ENCODE assay signal across 20 cellular contexts in the genomic region with DNA sequence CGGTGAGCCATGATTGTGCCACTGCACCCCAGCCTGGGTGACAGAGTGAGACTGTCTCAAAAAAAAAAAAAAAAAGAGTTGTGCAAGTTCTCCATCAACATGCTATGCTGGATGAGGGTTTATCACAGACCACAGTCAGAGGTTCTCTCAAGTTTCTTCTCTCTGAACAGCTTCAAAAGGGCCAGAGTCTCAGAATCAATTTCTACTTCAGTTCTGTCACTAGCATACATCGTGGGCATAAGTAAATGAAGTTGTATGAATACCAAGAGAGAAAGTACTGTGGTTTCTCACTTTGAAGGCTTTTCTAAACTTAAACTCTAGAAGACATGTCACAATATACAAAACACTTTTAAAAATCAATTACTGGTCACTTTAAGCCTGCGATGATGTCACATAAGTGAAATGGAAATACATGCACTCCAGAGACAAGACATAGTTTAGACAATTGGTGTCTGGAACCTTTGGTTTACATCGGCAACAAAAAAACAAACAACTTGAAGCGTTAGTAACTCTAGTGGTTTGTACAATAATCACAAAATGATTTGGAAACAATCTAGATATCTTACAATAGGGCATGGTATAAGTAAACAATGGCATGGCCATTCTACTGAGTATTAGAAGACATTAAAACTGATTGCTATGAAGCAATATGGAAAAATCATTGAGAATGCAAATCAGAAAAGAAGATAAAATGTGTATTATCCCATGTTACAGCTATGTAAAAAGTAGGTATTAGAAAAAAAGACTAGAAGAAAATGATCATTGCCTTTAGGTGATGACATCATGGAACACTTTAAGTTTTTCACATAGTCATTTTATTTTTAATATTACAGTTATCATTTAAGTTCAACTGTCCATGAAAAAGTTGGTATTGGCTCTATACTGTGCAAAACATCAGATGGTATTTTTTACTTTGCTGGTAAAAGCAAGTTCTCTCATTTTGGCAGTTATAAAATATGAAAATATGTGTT.
A peak's percentile ranks its signal among the peaks of the same experiment; 100 is the strongest.
DNase-seq lines count a peak whose midpoint lies in the region; ATAC-seq and TF ChIP-seq lines count a peak whose summit lies in the region.
"Had no signal": no experiment of that assay in that cellular context is flagged by ENCODE, and none has a peak within 500 bp of the region (broad histone marks: within the 10 kb centered on the region; RNA-seq: fewer than 3 reads in every experiment).

No MANE protein-coding gene starts in this region.

- H3K9me3 Mint-ChIP-seq in stimulated activated memory B cell treated with anti-CD40 and anti-IgM and Interleukin-4, amounts not matched to agents 10 μg/mL and 1 μg/mL and 100 μg/mL, for 72 hours = no peaks in the 10 kb centered on the region
- H3K9me3 Mint-ChIP-seq: activated CD4-positive, alpha-beta T cell treated with anti-CD3 and anti-CD28 coated beads, Interleukin-2, amount 10 ng/mL, durations not matched to agents 7 days and 5 days; activated T-cell treated with anti-CD3 and anti-CD28 coated beads, Interleukin-2, amount 50 U/mL, for 4 hours; GM23338; stimulated activated naive CD8-positive, alpha-beta T cell treated with anti-CD3 and anti-CD28 coated beads, Interleukin-15, Interleukin-2, amounts not matched to agents 100 ng/mL and 50 ng/mL, for 24 hours had no signal

- CTCF ChIA-PET in GM10248 (lab: Yijun Ruan, JAX) = interaction anchor here (3.2 kb wide), 1 partner anchor 17 kb away, joined by 19 read pairs; no protein-coding TSS in a partner anchor

- no peak overlapping the region for H3K4me3 Mint-ChIP-seq in stimulated activated memory B cell treated with anti-CD40 and anti-IgM and Interleukin-4, amounts not matched to agents 10 μg/mL and 1 μg/mL and 100 μg/mL, for 72 hours
- H3K4me3 Mint-ChIP-seq: activated CD4-positive, alpha-beta T cell treated with anti-CD3 and anti-CD28 coated beads, Interleukin-2, amount 10 ng/mL, durations not matched to agents 7 days and 5 days; activated T-cell treated with anti-CD3 and anti-CD28 coated beads, Interleukin-2, amount 50 U/mL, for 4 hours; CD4-positive, alpha-beta memory T cell; GM23338; stimulated activated naive CD8-positive, alpha-beta T cell treated with anti-CD3 and anti-CD28 coated beads, Interleukin-15, Interleukin-2, amounts not matched to agents 100 ng/mL and 50 ng/mL, for 24 hours had no signal

- ATAC-seq in GM19023 (IDR thresholded peaks at IDR 0.05; ENCODE audit: unreplicated experiment) (peak; percentile 73), GM21786 (IDR thresholded peaks at IDR 0.05; ENCODE audit: unreplicated experiment) (peak; percentile 87), HG03103 (IDR thresholded peaks at IDR 0.05; ENCODE audit: low read depth, unreplicated experiment) (peak; percentile 50), GM21360 (IDR thresholded peaks at IDR 0.05; ENCODE audit: unreplicated experiment) (no peak)
- no peak for ATAC-seq in stimulated activated memory B cell treated with anti-CD40 and anti-IgM and Interleukin-4, amounts not matched to agents 10 μg/mL and 1 μg/mL and 100 μg/mL, for 72 hours
- ATAC-seq: A549; activated T-cell treated with anti-CD3 and anti-CD28 coated beads, Interleukin-2, amount 50 U/mL, for 4 hours; GM23338 had no signal

- no peaks in the 10 kb centered on the region for H3K27me3 Mint-ChIP-seq in stimulated activated memory B cell treated with anti-CD40 and anti-IgM and Interleukin-4, amounts not matched to agents 10 μg/mL and 1 μg/mL and 100 μg/mL, for 72 hours

- H3K27ac Mint-ChIP-seq in stimulated activated memory B cell treated with anti-CD40 and anti-IgM and Interleukin-4, amounts not matched to agents 10 μg/mL and 1 μg/mL and 100 μg/mL, for 72 hours = no peak overlapping the region
- H3K27ac Mint-ChIP-seq: activated CD4-positive, alpha-beta T cell treated with anti-CD3 and anti-CD28 coated beads, Interleukin-2, amount 10 ng/mL, durations not matched to agents 7 days and 5 days; CD4-positive, alpha-beta memory T cell; GM23338 had no signal

- peaks cover 20% of the 10 kb centered on the region for H3K36me3 Mint-ChIP-seq in stimulated activated memory B cell treated with anti-CD40 and anti-IgM and Interleukin-4, amounts not matched to agents 10 μg/mL and 1 μg/mL and 100 μg/mL, for 72 hours
- H3K36me3 Mint-ChIP-seq: CD4-positive, alpha-beta memory T cell had no signal

- TF ChIP-seq CTCF in GM10248 (IDR thresholded peaks at IDR 0.05; ENCODE audit: control extremely low read depth, extremely low read depth, low read depth, missing control alignments) = no peak

- POLR2A ChIA-PET in GM10248 (lab: Yijun Ruan, JAX) = no interaction called here

- DNase-seq in GM10248 (ENCODE audit: extremely low spot score) (peak; percentile 30), NCI-H2227 (lab: John Stamatoyannopoulos, UW; ENCODE audit: unreplicated experiment) (no peak), NCI-H2171 treated with DMSO at 0.1 percent for 48 hours (lab: John Stamatoyannopoulos, UW) (no peak)
- DNase-seq: activated CD4-positive, alpha-beta T cell treated with anti-CD3 and anti-CD28 coated beads, Interleukin-2, amount 10 ng/mL, durations not matched to agents 7 days and 5 days; activated T-cell treated with anti-CD3 and anti-CD28 coated beads, Interleukin-2, amount 50 U/mL, for 4 hours; amygdala; CD4-positive, alpha-beta memory T cell; head of caudate nucleus; NCI-H1092; NCI-H2227 treated with DMSO at 0.1 percent for 48 hours; SJCRH30; T1000 had no signal

- H3K4me1 Mint-ChIP-seq in stimulated activated memory B cell treated with anti-CD40 and anti-IgM and Interleukin-4, amounts not matched to agents 10 μg/mL and 1 μg/mL and 100 μg/mL, for 72 hours = no peaks in the 10 kb centered on the region
- H3K4me1 Mint-ChIP-seq: CD4-positive, alpha-beta memory T cell had no signal

Comparison
In these comparisons a context has a peak if more than half of its experiments do, and no peak if none do; other contexts are left out.
1. ATAC-seq: peak in GM19023 (single experiment), GM21786 (single experiment) and HG03103 (single experiment); none in stimulated activated memory B cell treated with anti-CD40 and anti-IgM and Interleukin-4, amounts not matched to agents 10 μg/mL and 1 μg/mL and 100 μg/mL, for 72 hours (single experiment) and GM21360 (single experiment).